In genomic region chr17:7237761-7238417, GRCh38 we compare ENCODE assay signal across 1 cellular context.
TF ChIP-seq lines count a peak whose summit lies in the region.

No MANE protein-coding gene starts in this region.

TF ChIP-seq in HepG2, 621 proteins besides CTCF, POLR2A, EP300 and RAD21 (continued from another document):
- TF ChIP-seq, protein P1, sequence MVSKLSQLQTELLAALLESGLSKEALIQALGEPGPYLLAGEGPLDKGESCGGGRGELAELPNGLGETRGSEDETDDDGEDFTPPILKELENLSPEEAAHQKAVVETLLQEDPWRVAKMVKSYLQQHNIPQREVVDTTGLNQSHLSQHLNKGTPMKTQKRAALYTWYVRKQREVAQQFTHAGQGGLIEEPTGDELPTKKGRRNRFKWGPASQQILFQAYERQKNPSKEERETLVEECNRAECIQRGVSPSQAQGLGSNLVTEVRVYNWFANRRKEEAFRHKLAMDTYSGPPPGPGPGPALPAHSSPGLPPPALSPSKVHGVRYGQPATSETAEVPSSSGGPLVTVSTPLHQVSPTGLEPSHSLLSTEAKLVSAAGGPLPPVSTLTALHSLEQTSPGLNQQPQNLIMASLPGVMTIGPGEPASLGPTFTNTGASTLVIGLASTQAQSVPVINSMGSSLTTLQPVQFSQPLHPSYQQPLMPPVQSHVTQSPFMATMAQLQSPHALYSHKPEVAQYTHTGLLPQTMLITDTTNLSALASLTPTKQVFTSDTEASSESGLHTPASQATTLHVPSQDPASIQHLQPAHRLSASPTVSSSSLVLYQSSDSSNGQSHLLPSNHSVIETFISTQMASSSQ (IDR thresholded peaks at IDR 0.05; ENCODE audit: low read depth), result no peak
- TF ChIP-seq, protein P1 (CRISPR knock-in tag; IDR thresholded peaks at IDR 0.05; ENCODE audit: borderline replicate concordance), result no peak
- TF ChIP-seq, protein P2, sequence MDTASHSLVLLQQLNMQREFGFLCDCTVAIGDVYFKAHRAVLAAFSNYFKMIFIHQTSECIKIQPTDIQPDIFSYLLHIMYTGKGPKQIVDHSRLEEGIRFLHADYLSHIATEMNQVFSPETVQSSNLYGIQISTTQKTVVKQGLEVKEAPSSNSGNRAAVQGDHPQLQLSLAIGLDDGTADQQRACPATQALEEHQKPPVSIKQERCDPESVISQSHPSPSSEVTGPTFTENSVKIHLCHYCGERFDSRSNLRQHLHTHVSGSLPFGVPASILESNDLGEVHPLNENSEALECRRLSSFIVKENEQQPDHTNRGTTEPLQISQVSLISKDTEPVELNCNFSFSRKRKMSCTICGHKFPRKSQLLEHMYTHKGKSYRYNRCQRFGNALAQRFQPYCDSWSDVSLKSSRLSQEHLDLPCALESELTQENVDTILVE (CRISPR knock-in tag; IDR thresholded peaks at IDR 0.05), result peak; percentile 36; the same call in 1 of the 2 replicates
- TF ChIP-seq ERF (CRISPR knock-in tag; IDR thresholded peaks at IDR 0.05) (peak; percentile 14; the same call in 1 of the 2 replicates), ZNF773 (CRISPR knock-in tag; IDR thresholded peaks at IDR 0.05; ENCODE audit: borderline replicate concordance) (no peak), ZNF713 (CRISPR knock-in tag; IDR thresholded peaks at IDR 0.05) (no peak), CBX1 (IDR thresholded peaks at IDR 0.05; ENCODE audit: low read depth) (peak; percentile 37), PHF8 (CRISPR knock-in tag; IDR thresholded peaks at IDR 0.05) (peak; percentile 57), ZNF101 (CRISPR knock-in tag; IDR thresholded peaks at IDR 0.05; ENCODE audit: borderline replicate concordance, low read depth) (no peak), PCBP2 (optimal IDR thresholded peaks at IDR 0.05; ENCODE audit: low read depth, low read length, poor library complexity, severe bottlenecking) (no peak), SMAD1 (CRISPR knock-in tag; IDR thresholded peaks at IDR 0.05; ENCODE audit: borderline replicate concordance, low read depth) (no peak), GFI1 (CRISPR knock-in tag; IDR thresholded peaks at IDR 0.05; ENCODE audit: borderline replicate concordance) (peak; percentile 47; the same call in 1 of the 2 replicates), HNRNPL (IDR thresholded peaks at IDR 0.05; ENCODE audit: low read depth, low read length) (no peak), TBX2 (CRISPR knock-in tag; IDR thresholded peaks at IDR 0.05; ENCODE audit: borderline replicate concordance) (no peak), ZGPAT (CRISPR knock-in tag; IDR thresholded peaks at IDR 0.05) (peak; percentile 36; the same call in 1 of the 2 replicates), RCOR2 (CRISPR knock-in tag; IDR thresholded peaks at IDR 0.05) (no peak), BRD4 (CRISPR knock-in tag; IDR thresholded peaks at IDR 0.05) (no peak), PTBP1 (IDR thresholded peaks at IDR 0.05; ENCODE audit: low read depth, low read length, poor library complexity, severe bottlenecking) (no peak), ZNF740 (CRISPR knock-in tag; IDR thresholded peaks at IDR 0.05) (peak; percentile 69; the same call in 1 of the 2 replicates), MYC (CRISPR knock-in tag; IDR thresholded peaks at IDR 0.05; ENCODE audit: borderline replicate concordance) (peak; percentile 69; the same call in 1 of the 2 replicates), SMC3 (IDR thresholded peaks at IDR 0.05; ENCODE audit: low read length) (no peak), SMAD3 (CRISPR knock-in tag; IDR thresholded peaks at IDR 0.05) (no peak), KDM3A (CRISPR knock-in tag; IDR thresholded peaks at IDR 0.05; ENCODE audit: low read depth) (no peak), MAZ (IDR thresholded peaks at IDR 0.05; ENCODE audit: borderline replicate concordance, low read depth, low read length) (0 out of 2 replicates have a peak, but pooled peaks have one; percentile 57), MAZ (CRISPR knock-in tag; IDR thresholded peaks at IDR 0.05; ENCODE audit: low read depth) (peak; percentile 17; the same call in 1 of the 2 replicates), ZNF781 (CRISPR knock-in tag; IDR thresholded peaks at IDR 0.05; ENCODE audit: borderline replicate concordance, not compliant biosample characterization) (no peak), SIX4 (CRISPR knock-in tag; IDR thresholded peaks at IDR 0.05) (no peak), ATF7-NPFF (CRISPR knock-in tag; IDR thresholded peaks at IDR 0.05; ENCODE audit: low read depth) (0 out of 2 replicates have a peak, but pooled peaks have one; percentile 31)
- TF ChIP-seq, protein P3, sequence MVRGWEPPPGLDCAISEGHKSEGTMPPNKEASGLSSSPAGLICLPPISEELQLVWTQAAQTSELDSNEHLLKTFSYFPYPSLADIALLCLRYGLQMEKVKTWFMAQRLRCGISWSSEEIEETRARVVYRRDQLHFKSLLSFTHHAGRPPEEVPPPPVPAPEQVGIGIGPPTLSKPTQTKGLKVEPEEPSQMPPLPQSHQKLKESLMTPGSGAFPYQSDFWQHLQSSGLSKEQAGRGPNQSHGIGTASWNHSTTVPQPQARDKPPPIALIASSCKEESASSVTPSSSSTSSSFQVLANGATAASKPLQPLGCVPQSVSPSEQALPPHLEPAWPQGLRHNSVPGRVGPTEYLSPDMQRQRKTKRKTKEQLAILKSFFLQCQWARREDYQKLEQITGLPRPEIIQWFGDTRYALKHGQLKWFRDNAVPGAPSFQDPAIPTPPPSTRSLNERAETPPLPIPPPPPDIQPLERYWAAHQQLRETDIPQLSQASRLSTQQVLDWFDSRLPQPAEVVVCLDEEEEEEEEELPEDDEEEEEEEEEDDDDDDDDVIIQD (CRISPR knock-in tag; IDR thresholded peaks at IDR 0.05; ENCODE audit: low read depth), result no peak
- TF ChIP-seq, protein P4, sequence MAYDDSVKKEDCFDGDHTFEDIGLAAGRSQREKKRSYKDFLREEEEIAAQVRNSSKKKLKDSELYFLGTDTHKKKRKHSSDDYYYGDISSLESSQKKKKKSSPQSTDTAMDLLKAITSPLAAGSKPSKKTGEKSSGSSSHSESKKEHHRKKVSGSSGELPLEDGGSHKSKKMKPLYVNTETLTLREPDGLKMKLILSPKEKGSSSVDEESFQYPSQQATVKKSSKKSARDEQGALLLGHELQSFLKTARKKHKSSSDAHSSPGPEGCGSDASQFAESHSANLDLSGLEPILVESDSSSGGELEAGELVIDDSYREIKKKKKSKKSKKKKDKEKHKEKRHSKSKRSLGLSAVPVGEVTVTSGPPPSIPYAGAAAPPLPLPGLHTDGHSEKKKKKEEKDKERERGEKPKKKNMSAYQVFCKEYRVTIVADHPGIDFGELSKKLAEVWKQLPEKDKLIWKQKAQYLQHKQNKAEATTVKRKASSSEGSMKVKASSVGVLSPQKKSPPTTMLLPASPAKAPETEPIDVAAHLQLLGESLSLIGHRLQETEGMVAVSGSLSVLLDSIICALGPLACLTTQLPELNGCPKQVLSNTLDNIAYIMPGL (CRISPR knock-in tag; IDR thresholded peaks at IDR 0.05; ENCODE audit: borderline replicate concordance in 1 of 2, low read depth in 1 of 2), result peak in 1 of 2 experiments; percentile 52; a peak in 1 of 4 replicates
- TF ChIP-seq, protein P5, sequence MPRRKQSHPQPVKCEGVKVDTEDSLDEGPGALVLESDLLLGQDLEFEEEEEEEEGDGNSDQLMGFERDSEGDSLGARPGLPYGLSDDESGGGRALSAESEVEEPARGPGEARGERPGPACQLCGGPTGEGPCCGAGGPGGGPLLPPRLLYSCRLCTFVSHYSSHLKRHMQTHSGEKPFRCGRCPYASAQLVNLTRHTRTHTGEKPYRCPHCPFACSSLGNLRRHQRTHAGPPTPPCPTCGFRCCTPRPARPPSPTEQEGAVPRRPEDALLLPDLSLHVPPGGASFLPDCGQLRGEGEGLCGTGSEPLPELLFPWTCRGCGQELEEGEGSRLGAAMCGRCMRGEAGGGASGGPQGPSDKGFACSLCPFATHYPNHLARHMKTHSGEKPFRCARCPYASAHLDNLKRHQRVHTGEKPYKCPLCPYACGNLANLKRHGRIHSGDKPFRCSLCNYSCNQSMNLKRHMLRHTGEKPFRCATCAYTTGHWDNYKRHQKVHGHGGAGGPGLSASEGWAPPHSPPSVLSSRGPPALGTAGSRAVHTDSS (CRISPR knock-in tag; conservative IDR thresholded peaks at IDR 0.05), result no peak
- TF ChIP-seq, protein P6, sequence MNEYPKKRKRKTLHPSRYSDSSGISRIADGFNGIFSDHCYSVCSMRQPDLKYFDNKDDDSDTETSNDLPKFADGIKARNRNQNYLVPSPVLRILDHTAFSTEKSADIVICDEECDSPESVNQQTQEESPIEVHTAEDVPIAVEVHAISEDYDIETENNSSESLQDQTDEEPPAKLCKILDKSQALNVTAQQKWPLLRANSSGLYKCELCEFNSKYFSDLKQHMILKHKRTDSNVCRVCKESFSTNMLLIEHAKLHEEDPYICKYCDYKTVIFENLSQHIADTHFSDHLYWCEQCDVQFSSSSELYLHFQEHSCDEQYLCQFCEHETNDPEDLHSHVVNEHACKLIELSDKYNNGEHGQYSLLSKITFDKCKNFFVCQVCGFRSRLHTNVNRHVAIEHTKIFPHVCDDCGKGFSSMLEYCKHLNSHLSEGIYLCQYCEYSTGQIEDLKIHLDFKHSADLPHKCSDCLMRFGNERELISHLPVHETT (CRISPR knock-in tag; conservative IDR thresholded peaks at IDR 0.05), result peak; percentile 79
